20 cellular contexts compared by ENCODE assay signal in genomic region chr17:38420518-38420917, GRCh38. TPM values are rescaled to one million over a fixed set of nuclear protein-coding genes. Genes with fewer than 3 reads are reported as not detected.
A peak's percentile ranks its signal among the peaks of the same experiment; 100 is the strongest.
DNase-seq lines count a peak whose midpoint lies in the region; ATAC-seq and TF ChIP-seq lines count a peak whose summit lies in the region.
"Had no signal": no experiment of that assay in that cellular context is flagged by ENCODE, and none has a peak within 500 bp of the region (broad histone marks: within the 10 kb centered on the region; RNA-seq: fewer than 3 reads in every experiment).

No MANE protein-coding gene starts in this region.

- no peak overlapping the region for H3K4me3 ChIP-seq in rectal smooth muscle tissue (ENCODE audit: low read length)
- H3K4me3 ChIP-seq: K562, ovary had no signal

- H3K4me1 Mint-ChIP-seq in WTC11 (peaks cover 70% of the 10 kb centered on the region), immature natural killer cell (peaks cover 0 to 2% of the 10 kb centered on the region in 2 donors), endothelial cell (ENCODE audit: unreplicated experiment) (peaks cover 22% of the 10 kb centered on the region)

- H3K4me1 ChIP-seq in rectal smooth muscle tissue (ENCODE audit: control insufficient read depth, insufficient read depth, low read length): peaks cover 30% of the 10 kb centered on the region

- H3K27ac Mint-ChIP-seq in WTC11 (no peak overlapping the region), immature natural killer cell (no peak overlapping the region), endothelial cell (ENCODE audit: unreplicated experiment) (no peak overlapping the region)
- H3K27ac Mint-ChIP-seq: activated CD8-positive, alpha-beta T cell treated with anti-CD3 and anti-CD28 coated beads for 36 hours; activated T-cell treated with anti-CD3 and anti-CD28 coated beads, Interleukin-2, amount 50 U/mL, for 72 hours; CD8-positive, alpha-beta T cell had no signal

- no peaks in the 10 kb centered on the region for H3K36me3 Mint-ChIP-seq in WTC11
- no peaks in the 10 kb centered on the region for H3K36me3 Mint-ChIP-seq in immature natural killer cell
- H3K36me3 Mint-ChIP-seq in endothelial cell (ENCODE audit: low read depth, unreplicated experiment): no peaks in the 10 kb centered on the region
- H3K36me3 Mint-ChIP-seq: CD8-positive, alpha-beta T cell had no signal

- in situ Hi-C loops in G401 (cut with HindIII; ENCODE audit: low sequenced_read_pairs): no loop called here

- no peaks in the 10 kb centered on the region for H3K36me3 ChIP-seq in rectal smooth muscle tissue (ENCODE audit: control insufficient read depth, insufficient read depth, low read length)
- H3K36me3 ChIP-seq: ovary had no signal

- H3K9me3 Mint-ChIP-seq in WTC11 (no peaks in the 10 kb centered on the region), immature natural killer cell (no peaks in the 10 kb centered on the region), endothelial cell (ENCODE audit: unreplicated experiment) (no peaks in the 10 kb centered on the region)
- H3K9me3 Mint-ChIP-seq: activated CD8-positive, alpha-beta T cell treated with anti-CD3 and anti-CD28 coated beads for 36 hours; activated T-cell treated with anti-CD3 and anti-CD28 coated beads, Interleukin-2, amount 50 U/mL, for 72 hours; CD8-positive, alpha-beta T cell had no signal

- POLR2A ChIA-PET in WTC11 (lab: Charles Lee): interaction anchor here (0.6 to 1.4 kb wide), 4 partner anchors 17 to 112 kb away, joined by 3 to 4 read pairs (median 4); no protein-coding TSS in a partner anchor

- ATAC-seq in WTC11 (no peak), GM19452 (IDR thresholded peaks at IDR 0.05; ENCODE audit: unreplicated experiment) (no peak), GM18858 (IDR thresholded peaks at IDR 0.05; ENCODE audit: unreplicated experiment) (no peak)
- ATAC-seq: activated CD8-positive, alpha-beta T cell treated with anti-CD3 and anti-CD28 coated beads for 36 hours; activated T-cell treated with anti-CD3 and anti-CD28 coated beads, Interleukin-2, amount 50 U/mL, for 72 hours; CD8-positive, alpha-beta T cell; K562 had no signal

- H3K27ac ChIP-seq in rectal smooth muscle tissue (ENCODE audit: low read depth, low read length): peak overlapping the region; percentile 63
- H3K27ac ChIP-seq: ovary had no signal

- no peak for TF ChIP-seq CTCF in WTC11 (IDR thresholded peaks at IDR 0.05)
- no peak for TF ChIP-seq CTCF in endothelial cell (IDR thresholded peaks at IDR 0.05; ENCODE audit: unreplicated experiment)

- peaks cover 10% of the 10 kb centered on the region for H3K27me3 ChIP-seq in rectal smooth muscle tissue (ENCODE audit: control insufficient read depth, insufficient read depth, low read length)
- H3K27me3 ChIP-seq: ovary had no signal

- H3K9ac ChIP-seq in rectal smooth muscle tissue (ENCODE audit: low read length): no peak overlapping the region

- H3K27me3 Mint-ChIP-seq in WTC11 (ENCODE audit: low read depth) (peaks cover 38% of the 10 kb centered on the region), immature natural killer cell (ENCODE audit: low read depth in 3 of 3) (peaks cover 16 to 19% (median 18%) of the 10 kb centered on the region in 3 donors), endothelial cell (ENCODE audit: unreplicated experiment) (peaks cover 19% of the 10 kb centered on the region)

- H3K4me3 Mint-ChIP-seq in WTC11 (peak overlapping the region; percentile 75), immature natural killer cell (no peak overlapping the region), endothelial cell (ENCODE audit: unreplicated experiment) (no peak overlapping the region)
- H3K4me3 Mint-ChIP-seq: activated CD8-positive, alpha-beta T cell treated with anti-CD3 and anti-CD28 coated beads for 36 hours; CD8-positive, alpha-beta T cell had no signal

- DNase-seq in G401 (ENCODE audit: low spot score) (peak; percentile 93), WTC11 (ENCODE audit: low spot score) (no peak), globus pallidus (ENCODE audit: low spot score) (peak; percentile 16), immature natural killer cell (no peak), endothelial cell (ENCODE audit: low spot score) (no peak)
- DNase-seq: activated CD4-positive, CD25-positive, alpha-beta regulatory T cell; activated CD8-positive, alpha-beta T cell treated with anti-CD3 and anti-CD28 coated beads for 36 hours; activated naive CD4-positive, alpha-beta T cell treated with anti-CD3 and anti-CD28 coated beads, Interleukin-2, amount 50 U/mL, for 16 hours; activated T-cell treated with anti-CD3 and anti-CD28 coated beads, Interleukin-2, amount 50 U/mL, for 72 hours; aorta; CD8-positive, alpha-beta T cell; DMS79; NCI-H187 treated with DMSO at 0.1 percent for 48 hours; NCI-H226; NCI-H82; ovary had no signal

- CTCF ChIA-PET in WTC11 (lab: Charles Lee): interaction anchor here (0.5 to 6.2 kb wide), 14 partner anchors 17 to 247 kb away, joined by 3 to 70 read pairs (median 4); no protein-coding TSS in a partner anchor

TF ChIP-seq in WTC11, 78 proteins besides CTCF, POLR2A, EP300 and RAD21 (continues in another document):
- TF ChIP-seq ZNF219 (CRISPR knock-in tag; IDR thresholded peaks at IDR 0.05; ENCODE audit: borderline replicate concordance): no peak
- TF ChIP-seq NFATC4 (CRISPR knock-in tag; IDR thresholded peaks at IDR 0.05): no peak
- no peak for TF ChIP-seq MYBL2 (CRISPR knock-in tag; IDR thresholded peaks at IDR 0.05)
- TF ChIP-seq ZNF512 (CRISPR knock-in tag; IDR thresholded peaks at IDR 0.05; ENCODE audit: borderline replicate concordance): no peak
- TF ChIP-seq SMAD3 (CRISPR knock-in tag; IDR thresholded peaks at IDR 0.05; ENCODE audit: borderline replicate concordance): no peak
- no peak for TF ChIP-seq GRHL2 (CRISPR knock-in tag; IDR thresholded peaks at IDR 0.05; ENCODE audit: insufficient replicate concordance, severe bottlenecking)
- TF ChIP-seq ZNF671 (CRISPR knock-in tag; IDR thresholded peaks at IDR 0.05): no peak
- no peak for TF ChIP-seq SP1 (CRISPR knock-in tag; conservative IDR thresholded peaks at IDR 0.05)
- no peak for TF ChIP-seq PRRX2 (CRISPR knock-in tag; IDR thresholded peaks at IDR 0.05)
- TF ChIP-seq IRF2 (CRISPR knock-in tag; IDR thresholded peaks at IDR 0.05; ENCODE audit: borderline replicate concordance, low read depth): no peak
- no peak for TF ChIP-seq RELA (CRISPR knock-in tag; IDR thresholded peaks at IDR 0.05; ENCODE audit: borderline replicate concordance)
- no peak for TF ChIP-seq ARID4B (CRISPR knock-in tag; IDR thresholded peaks at IDR 0.05; ENCODE audit: borderline replicate concordance)
- no peak for TF ChIP-seq TP53 (CRISPR knock-in tag; IDR thresholded peaks at IDR 0.05)
- TF ChIP-seq ZBTB43 (CRISPR knock-in tag; IDR thresholded peaks at IDR 0.05): no peak

RNA-seq across cellular contexts. Expression of gene ARHGAP23, which starts 7.7 kb away (rescaled TPM):
- total RNA-seq in G401 (2014; rRNA removed; shearing (Covaris generic)): 2.4 and 6.4 TPM in 2 replicates
- total RNA-seq in WTC11 (2021) (49.1 to 66.0 TPM (median 56.6 TPM) in 3 replicates), endothelial cell (ENCODE audit: unreplicated experiment) (70.5 TPM)
- polyA plus RNA-seq in immature natural killer cell: not detected

Comparison
In these comparisons a context has a peak if more than half of its experiments do, and no peak if none do; other contexts are left out.
1. DNase-seq: peak in G401 (single experiment) and globus pallidus (single experiment); none in WTC11 (single experiment), immature natural killer cell (0 of 3) and endothelial cell (single experiment).